In the genomic region with DNA sequence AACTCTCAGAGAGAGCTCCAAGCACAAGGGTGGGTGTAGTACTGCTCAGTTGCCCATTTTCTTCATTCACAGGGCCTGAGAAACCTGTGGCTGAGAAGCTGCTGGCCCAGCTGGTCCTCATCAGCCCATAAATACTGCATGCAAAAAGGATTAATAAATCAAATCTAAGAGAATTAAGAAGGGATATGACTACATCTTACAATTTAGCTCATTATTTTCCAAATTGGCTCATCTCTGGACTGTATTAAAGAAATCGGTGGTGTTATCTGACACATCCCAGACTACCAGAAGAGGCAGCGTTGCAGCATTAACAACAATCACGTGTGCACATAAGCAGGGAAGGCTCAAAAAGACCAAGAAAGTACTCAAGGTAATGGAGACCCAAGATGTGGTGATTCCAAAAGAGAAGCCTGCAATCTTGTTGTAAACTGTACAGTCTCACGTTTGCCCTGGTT, we compare ENCODE assay signal across 1 cellular context.
A peak's percentile ranks its signal among the peaks of the same experiment; 100 is the strongest.
TF ChIP-seq lines count a peak whose summit lies in the region.

No MANE protein-coding gene starts in this region.

TF ChIP-seq in HepG2, 621 proteins besides CTCF, POLR2A, EP300 and RAD21 (continued from another document):
- TF ChIP-seq, protein P1, sequence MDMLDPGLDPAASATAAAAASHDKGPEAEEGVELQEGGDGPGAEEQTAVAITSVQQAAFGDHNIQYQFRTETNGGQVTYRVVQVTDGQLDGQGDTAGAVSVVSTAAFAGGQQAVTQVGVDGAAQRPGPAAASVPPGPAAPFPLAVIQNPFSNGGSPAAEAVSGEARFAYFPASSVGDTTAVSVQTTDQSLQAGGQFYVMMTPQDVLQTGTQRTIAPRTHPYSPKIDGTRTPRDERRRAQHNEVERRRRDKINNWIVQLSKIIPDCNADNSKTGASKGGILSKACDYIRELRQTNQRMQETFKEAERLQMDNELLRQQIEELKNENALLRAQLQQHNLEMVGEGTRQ (IDR thresholded peaks at IDR 0.05; ENCODE audit: low read depth, low read length) = no peak
- TF ChIP-seq, protein P1 (CRISPR knock-in tag; IDR thresholded peaks at IDR 0.05; ENCODE audit: borderline replicate concordance) = peak; percentile 53; the same call in 1 of the 2 replicates
- TF ChIP-seq, protein P2, sequence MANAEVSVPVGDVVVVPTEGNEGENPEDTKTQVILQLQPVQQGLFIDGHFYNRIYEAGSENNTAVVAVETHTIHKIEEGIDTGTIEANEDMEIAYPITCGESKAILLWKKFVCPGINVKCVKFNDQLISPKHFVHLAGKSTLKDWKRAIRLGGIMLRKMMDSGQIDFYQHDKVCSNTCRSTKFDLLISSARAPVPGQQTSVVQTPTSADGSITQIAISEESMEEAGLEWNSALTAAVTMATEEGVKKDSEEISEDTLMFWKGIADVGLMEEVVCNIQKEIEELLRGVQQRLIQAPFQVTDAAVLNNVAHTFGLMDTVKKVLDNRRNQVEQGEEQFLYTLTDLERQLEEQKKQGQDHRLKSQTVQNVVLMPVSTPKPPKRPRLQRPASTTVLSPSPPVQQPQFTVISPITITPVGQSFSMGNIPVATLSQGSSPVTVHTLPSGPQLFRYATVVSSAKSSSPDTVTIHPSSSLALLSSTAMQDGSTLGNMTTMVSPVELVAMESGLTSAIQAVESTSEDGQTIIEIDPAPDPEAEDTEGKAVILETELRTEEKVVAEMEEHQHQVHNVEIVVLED (CRISPR knock-in tag; IDR thresholded peaks at IDR 0.05; ENCODE audit: borderline replicate concordance) = no peak
